ENCODE assay signal across 1 cellular context in genomic region chr7:6553460-6554044, GRCh38.
TF ChIP-seq lines count a peak whose summit lies in the region.

No MANE protein-coding gene starts in this region.

TF ChIP-seq in SK-N-SH treated with all-trans-retinoic acid at 6 μM for 48 hours, 23 proteins besides CTCF, POLR2A, EP300 and RAD21:
- TF ChIP-seq ZFP30 (CRISPR knock-in tag; IDR thresholded peaks at IDR 0.05) (no peak), ZNF565 (CRISPR knock-in tag; conservative IDR thresholded peaks at IDR 0.05; ENCODE audit: low read depth) (no peak), BACH2 (CRISPR knock-in tag; IDR thresholded peaks at IDR 0.05; ENCODE audit: borderline replicate concordance) (no peak), SNAI2 (CRISPR knock-in tag; IDR thresholded peaks at IDR 0.05) (no peak), CSRNP3 (CRISPR knock-in tag; IDR thresholded peaks at IDR 0.05) (no peak), ZNF70 (CRISPR knock-in tag; IDR thresholded peaks at IDR 0.05) (no peak), ZC3H10 (CRISPR knock-in tag; IDR thresholded peaks at IDR 0.05) (no peak), CREB5 (CRISPR knock-in tag; IDR thresholded peaks at IDR 0.05; ENCODE audit: low read depth) (no peak), ISL1 (CRISPR knock-in tag; IDR thresholded peaks at IDR 0.05) (no peak), ZNF8 (CRISPR knock-in tag; IDR thresholded peaks at IDR 0.05) (no peak), ESRRG (CRISPR knock-in tag; IDR thresholded peaks at IDR 0.05) (no peak), CSDC2 (CRISPR knock-in tag; IDR thresholded peaks at IDR 0.05) (no peak), PPARA (CRISPR knock-in tag; IDR thresholded peaks at IDR 0.05; ENCODE audit: borderline replicate concordance) (no peak), TCF4 (CRISPR knock-in tag; IDR thresholded peaks at IDR 0.05; ENCODE audit: borderline replicate concordance) (no peak), PATZ1 (CRISPR knock-in tag; IDR thresholded peaks at IDR 0.05; ENCODE audit: borderline replicate concordance) (no peak), TOX (CRISPR knock-in tag; IDR thresholded peaks at IDR 0.05; ENCODE audit: borderline replicate concordance) (no peak), GLIS3 (CRISPR knock-in tag; IDR thresholded peaks at IDR 0.05) (no peak), POU6F1 (CRISPR knock-in tag; IDR thresholded peaks at IDR 0.05; ENCODE audit: borderline replicate concordance, low read depth) (no peak), TSHZ2 (CRISPR knock-in tag; IDR thresholded peaks at IDR 0.05) (no peak)
